ENCODE assay signal across 1 cellular context in the genomic region with DNA sequence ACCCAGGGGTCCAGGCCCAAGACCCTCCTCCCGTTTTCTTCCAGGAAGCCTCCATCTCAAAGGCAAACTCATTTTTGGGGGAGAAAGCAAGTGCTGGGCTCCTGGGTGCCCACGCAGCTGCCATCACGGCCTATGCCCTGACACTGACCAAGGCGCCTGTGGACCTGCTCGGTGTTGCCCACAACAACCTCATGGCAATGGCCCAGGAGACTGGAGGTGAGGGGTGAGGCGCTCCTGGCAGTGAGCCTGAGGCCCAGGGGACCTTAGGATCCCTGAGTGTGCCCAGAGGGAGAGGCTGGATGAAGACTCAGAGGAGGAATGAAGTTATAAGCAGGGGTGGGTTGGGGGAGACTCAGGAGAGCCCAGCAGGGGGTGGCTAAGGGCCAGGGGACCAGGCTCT. TPM values are rescaled to one million over a fixed set of nuclear protein-coding genes. Genes with fewer than 3 reads are reported as not detected.
"Had no signal": no experiment of that assay in that cellular context is flagged by ENCODE, and none has a peak within 500 bp of the region (broad histone marks: within the 10 kb centered on the region; RNA-seq: fewer than 3 reads in every experiment).

No MANE protein-coding gene starts in this region.

RNA-seq across cellular contexts. Expression of a gene that starts 14.5 kb away (rescaled TPM):
- polyA plus RNA-seq: immature natural killer cell had no signal
